ENCODE assay signal across 7 cellular contexts in the genomic region with DNA sequence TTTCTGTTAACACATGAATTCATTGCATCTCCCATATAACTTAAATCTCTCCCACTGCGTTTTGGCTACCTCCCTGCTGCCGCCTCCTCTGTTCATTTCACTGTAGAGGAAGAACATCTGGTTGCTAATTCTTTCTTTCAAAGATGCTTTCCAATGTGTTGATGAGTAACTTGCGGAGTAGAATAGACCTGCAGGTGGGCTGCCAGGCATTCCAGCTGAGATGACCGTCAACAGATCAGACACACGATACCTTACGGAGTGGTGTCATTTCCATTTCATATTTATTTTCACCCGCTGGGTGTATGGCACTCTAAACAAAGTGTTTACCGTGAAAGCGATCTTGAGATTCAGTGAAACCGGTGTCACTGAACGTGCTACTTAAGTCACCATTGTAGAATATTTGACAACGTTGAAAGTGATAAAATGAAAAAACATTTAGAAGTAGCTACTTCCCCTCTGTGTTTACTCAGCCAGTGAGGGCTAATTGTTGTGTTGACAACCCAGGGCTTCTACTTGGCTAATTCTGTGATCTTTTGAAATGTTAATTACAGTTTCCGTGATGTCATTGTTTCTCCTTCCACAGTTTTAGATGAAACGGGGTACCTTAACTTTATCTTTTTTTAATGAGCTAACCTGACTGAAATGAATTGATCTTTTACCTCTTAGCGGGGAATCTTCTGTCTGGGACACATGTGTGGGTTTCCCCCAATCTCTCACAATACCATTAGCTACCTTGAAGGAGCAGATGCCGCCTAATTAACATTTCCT.
DNase-seq lines count a peak whose midpoint lies in the region; ATAC-seq and TF ChIP-seq lines count a peak whose summit lies in the region.

No MANE protein-coding gene starts in this region.

- H3K27me3 ChIP-seq in body of pancreas: peaks cover 0 to 6% of the 10 kb centered on the region in 2 donors

- TF ChIP-seq CTCF in brain (conservative IDR thresholded peaks at IDR 0.05) (no peak), neural crest cell (conservative IDR thresholded peaks at IDR 0.05) (no peak), body of pancreas (IDR thresholded peaks at IDR 0.05) (no peak)

- H3K27me3 Mint-ChIP-seq in brain: peaks cover 28% of the 10 kb centered on the region
- H3K27me3 Mint-ChIP-seq in neural crest cell (ENCODE audit: low read depth): peaks cover 18% of the 10 kb centered on the region

- no peak for TF ChIP-seq POLR2A in body of pancreas (IDR thresholded peaks at IDR 0.05)

- POLR2A ChIA-PET in HEK293T (lab: Yijun Ruan, JAX): no interaction called here

- H3K9me3 Mint-ChIP-seq in brain (peaks cover 0 to 8% (median 0%) of the 10 kb centered on the region in 5 experiments), neural crest cell (peaks cover 2% of the 10 kb centered on the region)

- intact Hi-C loops in body of pancreas (cut with DNase I): no loop called here

- no peaks in the 10 kb centered on the region for H3K36me3 Mint-ChIP-seq in brain
- no peaks in the 10 kb centered on the region for H3K36me3 Mint-ChIP-seq in neural crest cell (ENCODE audit: low read depth)

- H3K4me1 Mint-ChIP-seq in brain (peaks cover 17% of the 10 kb centered on the region), neural crest cell (peaks cover 39% of the 10 kb centered on the region)

- H3K4me3 Mint-ChIP-seq in brain (peak overlapping the region; percentile 68 to 73 (median 69)), neural crest cell (peak overlapping the region; percentile 56)

- peak overlapping the region in 1 of 5 experiments; percentile 24 for H3K27ac Mint-ChIP-seq in brain
- peak overlapping the region; percentile 2 for H3K27ac Mint-ChIP-seq in neural crest cell (ENCODE audit: unreplicated experiment)

- ATAC-seq in GM18873 (IDR thresholded peaks at IDR 0.05; ENCODE audit: low FRiP score, unreplicated experiment): peak; percentile 53
- ATAC-seq in HG03432 (IDR thresholded peaks at IDR 0.05; ENCODE audit: unreplicated experiment): peak; percentile 73
- ATAC-seq in body of pancreas: no peak

- H3K4me3 ChIP-seq in body of pancreas: no peak overlapping the region

- H3K4me1 ChIP-seq in body of pancreas: no peaks in the 10 kb centered on the region

- CTCF ChIA-PET in HEK293T (lab: Yijun Ruan, JAX): interaction anchor here (0.6 kb wide), 1 partner anchor 10 kb away, joined by 3 read pairs; no protein-coding TSS in a partner anchor

- no peak overlapping the region for H3K27ac ChIP-seq in body of pancreas

- DNase-seq in neural crest cell (ENCODE audit: low read depth, low spot score) (no peak), mesenteric fat pad (ENCODE audit: low spot score) (no peak), HEK293T (ENCODE audit: extremely low spot score) (no peak), body of pancreas (no peak)

- no peaks in the 10 kb centered on the region for H3K9me3 ChIP-seq in body of pancreas

- H3K36me3 ChIP-seq in body of pancreas (replicated peaks in 1 of 2; ENCODE audit: insufficient read depth in 1 of 2, low read depth in 2 of 2): no peaks in the 10 kb centered on the region

- WGBS in body of pancreas, 2 donors: 26 to 27% methylated on average over 16 of the region's 16 CpGs

TF ChIP-seq in HEK293T, 16 proteins besides CTCF, POLR2A, EP300 and RAD21:
- TF ChIP-seq SP1 (IDR thresholded peaks at IDR 0.05): no peak
- no peak for TF ChIP-seq HDGF (IDR thresholded peaks at IDR 0.05; ENCODE audit: borderline replicate concordance)
- no peak for TF ChIP-seq SUZ12 (IDR thresholded peaks at IDR 0.05)
- TF ChIP-seq ELF4 (IDR thresholded peaks at IDR 0.05): no peak
- TF ChIP-seq BHLHE40 (IDR thresholded peaks at IDR 0.05; ENCODE audit: borderline replicate concordance): no peak
- TF ChIP-seq LEF1 (IDR thresholded peaks at IDR 0.05; ENCODE audit: borderline replicate concordance): no peak
- TF ChIP-seq ARNT (IDR thresholded peaks at IDR 0.05): no peak
- TF ChIP-seq TARDBP (IDR thresholded peaks at IDR 0.05): no peak
- TF ChIP-seq, protein P1, sequence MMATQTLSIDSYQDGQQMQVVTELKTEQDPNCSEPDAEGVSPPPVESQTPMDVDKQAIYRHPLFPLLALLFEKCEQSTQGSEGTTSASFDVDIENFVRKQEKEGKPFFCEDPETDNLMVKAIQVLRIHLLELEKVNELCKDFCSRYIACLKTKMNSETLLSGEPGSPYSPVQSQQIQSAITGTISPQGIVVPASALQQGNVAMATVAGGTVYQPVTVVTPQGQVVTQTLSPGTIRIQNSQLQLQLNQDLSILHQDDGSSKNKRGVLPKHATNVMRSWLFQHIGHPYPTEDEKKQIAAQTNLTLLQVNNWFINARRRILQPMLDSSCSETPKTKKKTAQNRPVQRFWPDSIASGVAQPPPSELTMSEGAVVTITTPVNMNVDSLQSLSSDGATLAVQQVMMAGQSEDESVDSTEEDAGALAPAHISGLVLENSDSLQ (IDR thresholded peaks at IDR 0.05): no peak
- no peak for TF ChIP-seq ZNF384 (IDR thresholded peaks at IDR 0.05)
- TF ChIP-seq L3MBTL2 (conservative IDR thresholded peaks at IDR 0.05): no peak
- TF ChIP-seq FOXK2 (IDR thresholded peaks at IDR 0.05): no peak
- TF ChIP-seq NFRKB (IDR thresholded peaks at IDR 0.05): no peak
- no peak for TF ChIP-seq FOXM1 (IDR thresholded peaks at IDR 0.05; ENCODE audit: borderline replicate concordance)
